Comparison of ENCODE assay signal across 25 cellular contexts in the genomic region with DNA sequence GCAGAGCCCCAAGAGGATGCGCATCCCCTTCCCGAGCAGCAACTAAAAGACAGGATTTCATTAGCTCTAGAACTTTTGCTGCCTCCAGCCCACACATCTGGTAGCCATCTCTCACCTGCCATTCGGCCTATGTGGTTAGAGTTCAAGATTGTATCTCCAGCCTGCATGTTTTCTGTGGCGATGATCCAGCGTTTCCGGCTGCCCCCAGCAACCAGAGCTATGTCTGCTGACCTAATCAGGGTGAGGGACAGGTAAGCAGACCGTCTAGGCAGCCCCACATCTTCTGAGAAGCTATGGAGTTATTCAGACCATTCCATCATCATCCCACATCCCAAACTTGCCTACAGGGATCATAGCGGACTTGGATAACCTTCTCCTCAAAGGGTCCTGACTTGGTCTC. TPM values are rescaled to one million over a fixed set of nuclear protein-coding genes. Genes with fewer than 3 reads are reported as not detected.
A peak's percentile ranks its signal among the peaks of the same experiment; 100 is the strongest.
DNase-seq lines count a peak whose midpoint lies in the region; ATAC-seq and TF ChIP-seq lines count a peak whose summit lies in the region.
"Had no signal": no experiment of that assay in that cellular context is flagged by ENCODE, and none has a peak within 500 bp of the region (broad histone marks: within the 10 kb centered on the region; RNA-seq: fewer than 3 reads in every experiment).

No MANE protein-coding gene starts in this region.

- no peaks in the 10 kb centered on the region for H3K9me3 Mint-ChIP-seq in activated naive CD8-positive, alpha-beta T cell treated with anti-CD3 and anti-CD28 coated beads, Interleukin-2, amount 10 ng/mL, durations not matched to agents 7 days and 5 days
- no peaks in the 10 kb centered on the region for H3K9me3 Mint-ChIP-seq in activated naive CD8-positive, alpha-beta T cell treated with anti-CD3 and anti-CD28 coated beads for 36 hours
- H3K9me3 Mint-ChIP-seq in activated T-helper 1 cell treated with anti-CD3 and anti-CD28 coated beads, Interleukin-12 subunit alpha, Interleukin-12 subunit beta, Interleukin-2, Interleukin-4 antibody, amounts not matched to agents 30 ng/mL and 10 ng/mL and 1 ng/mL, durations not matched to agents 14 hours and 24 hours and 36 hours, result no peaks in the 10 kb centered on the region
- no peaks in the 10 kb centered on the region for H3K9me3 Mint-ChIP-seq in natural killer cell
- H3K9me3 Mint-ChIP-seq: dendritic cell treated with granulocyte-macrophage colony-stimulating factor and Interleukin-4, amounts not matched to agents 40 ng/mL and 50 ng/mL, for 4 days had no signal

- peaks cover 43% of the 10 kb centered on the region for H3K4me1 Mint-ChIP-seq in activated naive CD8-positive, alpha-beta T cell treated with anti-CD3 and anti-CD28 coated beads, Interleukin-2, amount 10 ng/mL, durations not matched to agents 7 days and 5 days
- peaks cover 47% of the 10 kb centered on the region for H3K4me1 Mint-ChIP-seq in activated naive CD8-positive, alpha-beta T cell treated with anti-CD3 and anti-CD28 coated beads for 36 hours
- H3K4me1 Mint-ChIP-seq in activated T-helper 1 cell treated with anti-CD3 and anti-CD28 coated beads, Interleukin-12 subunit alpha, Interleukin-12 subunit beta, Interleukin-2, Interleukin-4 antibody, amounts not matched to agents 30 ng/mL and 10 ng/mL and 1 ng/mL, durations not matched to agents 14 hours and 24 hours and 36 hours (ENCODE audit: low read depth), result peaks cover 67% of the 10 kb centered on the region
- peaks cover 41 to 62% of the 10 kb centered on the region in 2 donors for H3K4me1 Mint-ChIP-seq in natural killer cell

- ATAC-seq in activated naive CD8-positive, alpha-beta T cell treated with anti-CD3 and anti-CD28 coated beads, Interleukin-2, amount 10 ng/mL, durations not matched to agents 7 days and 5 days (ENCODE audit: low read depth), result no peak
- ATAC-seq in natural killer cell (no peak), GM18520 (IDR thresholded peaks at IDR 0.05; ENCODE audit: unreplicated experiment) (no peak), GM21723 (IDR thresholded peaks at IDR 0.05; ENCODE audit: unreplicated experiment) (no peak)
- ATAC-seq: gastroesophageal sphincter had no signal

- H3K36me3 Mint-ChIP-seq in activated naive CD8-positive, alpha-beta T cell treated with anti-CD3 and anti-CD28 coated beads, Interleukin-2, amount 10 ng/mL, durations not matched to agents 7 days and 5 days, result peaks cover 10% of the 10 kb centered on the region
- H3K36me3 Mint-ChIP-seq in activated naive CD8-positive, alpha-beta T cell treated with anti-CD3 and anti-CD28 coated beads for 36 hours, result peaks cover 11% of the 10 kb centered on the region
- peaks cover 27% of the 10 kb centered on the region for H3K36me3 Mint-ChIP-seq in activated T-helper 1 cell treated with anti-CD3 and anti-CD28 coated beads, Interleukin-12 subunit alpha, Interleukin-12 subunit beta, Interleukin-2, Interleukin-4 antibody, amounts not matched to agents 30 ng/mL and 10 ng/mL and 1 ng/mL, durations not matched to agents 14 hours and 24 hours and 36 hours (ENCODE audit: low read depth)
- no peaks in the 10 kb centered on the region for H3K36me3 Mint-ChIP-seq in natural killer cell

- no peaks in the 10 kb centered on the region for H3K27me3 Mint-ChIP-seq in activated naive CD8-positive, alpha-beta T cell treated with anti-CD3 and anti-CD28 coated beads, Interleukin-2, amount 10 ng/mL, durations not matched to agents 7 days and 5 days
- no peaks in the 10 kb centered on the region for H3K27me3 Mint-ChIP-seq in activated naive CD8-positive, alpha-beta T cell treated with anti-CD3 and anti-CD28 coated beads for 36 hours
- no peaks in the 10 kb centered on the region for H3K27me3 Mint-ChIP-seq in activated T-helper 1 cell treated with anti-CD3 and anti-CD28 coated beads, Interleukin-12 subunit alpha, Interleukin-12 subunit beta, Interleukin-2, Interleukin-4 antibody, amounts not matched to agents 30 ng/mL and 10 ng/mL and 1 ng/mL, durations not matched to agents 14 hours and 24 hours and 36 hours (ENCODE audit: insufficient read depth)
- no peaks in the 10 kb centered on the region for H3K27me3 Mint-ChIP-seq in natural killer cell (ENCODE audit: low read depth in 2 of 2)
- H3K27me3 Mint-ChIP-seq: dendritic cell treated with granulocyte-macrophage colony-stimulating factor and Interleukin-4, amounts not matched to agents 40 ng/mL and 50 ng/mL, for 4 days had no signal

- no peak for DNase-seq in activated naive CD8-positive, alpha-beta T cell treated with anti-CD3 and anti-CD28 coated beads, Interleukin-2, amount 10 ng/mL, durations not matched to agents 7 days and 5 days
- no peak for DNase-seq in activated naive CD8-positive, alpha-beta T cell treated with anti-CD3 and anti-CD28 coated beads for 36 hours
- DNase-seq in activated T-helper 1 cell treated with anti-CD3 and anti-CD28 coated beads, Interleukin-12 subunit alpha, Interleukin-12 subunit beta, Interleukin-2, Interleukin-4 antibody, amounts not matched to agents 30 ng/mL and 10 ng/mL and 1 ng/mL, durations not matched to agents 14 hours and 24 hours and 36 hours (ENCODE audit: low spot score), result no peak
- no peak for DNase-seq in natural killer cell
- DNase-seq in NCI-H128 (lab: John Stamatoyannopoulos, UW; ENCODE audit: unreplicated experiment), result no peak
- no peak for DNase-seq in HUDEP-2 (lab: John Stamatoyannopoulos, UW; ENCODE audit: unreplicated experiment in 76 of 76)
- DNase-seq: ACHN; activated CD4-positive, alpha-beta T cell treated with anti-CD3 and anti-CD28 coated beads, Interleukin-2, amount 50 U/mL, for 4 hours; activated CD8-positive, alpha-beta memory T cell treated with anti-CD3 and anti-CD28 coated beads, Interleukin-2, amount 50 U/mL, for 4 hours; activated effector memory CD4-positive, alpha-beta T cell treated with anti-CD3 and anti-CD28 coated beads, Interleukin-2, amount 50 U/mL, for 16 hours; amniotic stem cell; C1 segment of cervical spinal cord; EL; midbrain; NCI-H1092; NCI-H187 treated with DMSO at 0.1 percent for 48 hours; NCI-H526; stimulated activated CD8-positive, alpha-beta memory T cell treated with anti-CD3 and anti-CD28 coated beads, Interleukin-4, amount 100 ng/mL, for 48 hours; substantia nigra; uterus; WERI-Rb-1 had no signal

- intact Hi-C loops in activated T-helper 1 cell treated with anti-CD3 and anti-CD28 coated beads, Interleukin-12 subunit alpha, Interleukin-12 subunit beta, Interleukin-2, Interleukin-4 antibody, amounts not matched to agents 30 ng/mL and 10 ng/mL and 1 ng/mL, durations not matched to agents 14 hours and 24 hours and 36 hours (cut with micrococcal nuclease), result loop anchor here (5.0 to 10.0 kb wide), 4 partner anchors 171 to 1159 kb away; partner anchors contain the start of genes BICRAL, DNPH1, POLH and USP49
- intact Hi-C loops in natural killer cell (cut with micrococcal nuclease), result no loop called here

- POLR2A ChIA-PET in activated naive CD8-positive, alpha-beta T cell treated with anti-CD3 and anti-CD28 coated beads, Interleukin-2, amount 10 ng/mL, durations not matched to agents 7 days and 5 days (lab: Charles Lee), result interaction anchor here (0.5 to 3.7 kb wide), 3 partner anchors 72 to 142 kb away, joined by 3 to 29 read pairs (median 4); partner anchors contain the start of genes CNPY3 and PPP2R5D

- H3K4me3 Mint-ChIP-seq in activated naive CD8-positive, alpha-beta T cell treated with anti-CD3 and anti-CD28 coated beads, Interleukin-2, amount 10 ng/mL, durations not matched to agents 7 days and 5 days, result no peak overlapping the region
- no peak overlapping the region for H3K4me3 Mint-ChIP-seq in activated naive CD8-positive, alpha-beta T cell treated with anti-CD3 and anti-CD28 coated beads for 36 hours
- H3K4me3 Mint-ChIP-seq in activated T-helper 1 cell treated with anti-CD3 and anti-CD28 coated beads, Interleukin-12 subunit alpha, Interleukin-12 subunit beta, Interleukin-2, Interleukin-4 antibody, amounts not matched to agents 30 ng/mL and 10 ng/mL and 1 ng/mL, durations not matched to agents 14 hours and 24 hours and 36 hours, result no peak overlapping the region
- peak overlapping the region; percentile 25 for H3K4me3 Mint-ChIP-seq in natural killer cell
- H3K4me3 Mint-ChIP-seq: dendritic cell treated with granulocyte-macrophage colony-stimulating factor and Interleukin-4, amounts not matched to agents 40 ng/mL and 50 ng/mL, for 4 days had no signal

- no peak for TF ChIP-seq CTCF in natural killer cell (IDR thresholded peaks at IDR 0.05)

- H3K27ac Mint-ChIP-seq in activated naive CD8-positive, alpha-beta T cell treated with anti-CD3 and anti-CD28 coated beads, Interleukin-2, amount 10 ng/mL, durations not matched to agents 7 days and 5 days, result peak overlapping the region; percentile 34
- H3K27ac Mint-ChIP-seq in activated naive CD8-positive, alpha-beta T cell treated with anti-CD3 and anti-CD28 coated beads for 36 hours, result no peak overlapping the region
- H3K27ac Mint-ChIP-seq in activated T-helper 1 cell treated with anti-CD3 and anti-CD28 coated beads, Interleukin-12 subunit alpha, Interleukin-12 subunit beta, Interleukin-2, Interleukin-4 antibody, amounts not matched to agents 30 ng/mL and 10 ng/mL and 1 ng/mL, durations not matched to agents 14 hours and 24 hours and 36 hours, result peak overlapping the region; percentile 21
- H3K27ac Mint-ChIP-seq in natural killer cell, result peak overlapping the region; percentile 27 to 54
- H3K27ac Mint-ChIP-seq: dendritic cell treated with granulocyte-macrophage colony-stimulating factor and Interleukin-4, amounts not matched to agents 40 ng/mL and 50 ng/mL, for 4 days had no signal

RNA-seq across cellular contexts. Expression of gene CUL7, which starts 2.3 kb away (rescaled TPM):
- 10 to 100 TPM; 10.2 to 12.7 TPM for total RNA-seq in activated naive CD8-positive, alpha-beta T cell treated with anti-CD3 and anti-CD28 coated beads, Interleukin-2, amount 10 ng/mL, durations not matched to agents 7 days and 5 days
- 10 to 100 TPM in 1 of 2 experiments, 1 to 10 TPM in 1; 9.3 to 10.2 TPM for total RNA-seq in activated naive CD8-positive, alpha-beta T cell treated with anti-CD3 and anti-CD28 coated beads for 36 hours
- total RNA-seq in activated T-helper 1 cell treated with anti-CD3 and anti-CD28 coated beads, Interleukin-12 subunit alpha, Interleukin-12 subunit beta, Interleukin-2, Interleukin-4 antibody, amounts not matched to agents 30 ng/mL and 10 ng/mL and 1 ng/mL, durations not matched to agents 14 hours and 24 hours and 36 hours, result 20.1 and 23.2 TPM in 2 replicates
- total RNA-seq in natural killer cell, result 10 to 100 TPM in 1 of 3 donors, 1 to 10 TPM in 2; 9.6 to 10.1 (median 9.9) TPM

RNA-seq across cellular contexts. Expression of gene MRPL2, which starts 3.3 kb away (rescaled TPM):
- 10 to 100 TPM; 50.1 to 65.2 TPM for total RNA-seq in activated naive CD8-positive, alpha-beta T cell treated with anti-CD3 and anti-CD28 coated beads, Interleukin-2, amount 10 ng/mL, durations not matched to agents 7 days and 5 days
- total RNA-seq in activated naive CD8-positive, alpha-beta T cell treated with anti-CD3 and anti-CD28 coated beads for 36 hours, result 100 to 1,000 TPM; 112 to 113 TPM
- total RNA-seq in activated T-helper 1 cell treated with anti-CD3 and anti-CD28 coated beads, Interleukin-12 subunit alpha, Interleukin-12 subunit beta, Interleukin-2, Interleukin-4 antibody, amounts not matched to agents 30 ng/mL and 10 ng/mL and 1 ng/mL, durations not matched to agents 14 hours and 24 hours and 36 hours, result 89.6 and 97.4 TPM in 2 replicates
- 10 to 100 TPM; 33.4 to 38.4 (median 33.9) TPM for total RNA-seq in natural killer cell

RNA-seq across cellular contexts. Expression of gene KLC4, which starts 3.5 kb away (rescaled TPM):
- total RNA-seq in activated naive CD8-positive, alpha-beta T cell treated with anti-CD3 and anti-CD28 coated beads, Interleukin-2, amount 10 ng/mL, durations not matched to agents 7 days and 5 days, result 10 to 100 TPM; 25.2 to 33.8 TPM
- 1 to 10 TPM; 9.5 to 10.0 TPM for total RNA-seq in activated naive CD8-positive, alpha-beta T cell treated with anti-CD3 and anti-CD28 coated beads for 36 hours
- 12.7 and 13.7 TPM in 2 replicates for total RNA-seq in activated T-helper 1 cell treated with anti-CD3 and anti-CD28 coated beads, Interleukin-12 subunit alpha, Interleukin-12 subunit beta, Interleukin-2, Interleukin-4 antibody, amounts not matched to agents 30 ng/mL and 10 ng/mL and 1 ng/mL, durations not matched to agents 14 hours and 24 hours and 36 hours
- total RNA-seq in natural killer cell, result 10 to 100 TPM; 35.9 to 39.4 (median 37.4) TPM

RNA-seq across cellular contexts. Expression of gene PTK7, which starts 20.1 kb away (rescaled TPM):
- total RNA-seq in activated naive CD8-positive, alpha-beta T cell treated with anti-CD3 and anti-CD28 coated beads, Interleukin-2, amount 10 ng/mL, durations not matched to agents 7 days and 5 days, result 1 to 10 TPM; 1.4 to 1.9 TPM
- total RNA-seq in activated naive CD8-positive, alpha-beta T cell treated with anti-CD3 and anti-CD28 coated beads for 36 hours, result 1 to 10 TPM; 3.3 to 3.9 TPM
- 3.3 and 3.7 TPM in 2 replicates for total RNA-seq in activated T-helper 1 cell treated with anti-CD3 and anti-CD28 coated beads, Interleukin-12 subunit alpha, Interleukin-12 subunit beta, Interleukin-2, Interleukin-4 antibody, amounts not matched to agents 30 ng/mL and 10 ng/mL and 1 ng/mL, durations not matched to agents 14 hours and 24 hours and 36 hours
- 1 to 10 TPM; 1.7 to 5.6 (median 2.8) TPM for total RNA-seq in natural killer cell

RNA-seq across cellular contexts. Expression of gene RRP36, which starts 34.5 kb away (rescaled TPM):
- total RNA-seq in activated naive CD8-positive, alpha-beta T cell treated with anti-CD3 and anti-CD28 coated beads, Interleukin-2, amount 10 ng/mL, durations not matched to agents 7 days and 5 days, result 10 to 100 TPM; 63.8 to 65.6 TPM
- total RNA-seq in activated naive CD8-positive, alpha-beta T cell treated with anti-CD3 and anti-CD28 coated beads for 36 hours, result 10 to 100 TPM; 87.6 to 93.0 TPM
- 86.1 and 89.9 TPM in 2 replicates for total RNA-seq in activated T-helper 1 cell treated with anti-CD3 and anti-CD28 coated beads, Interleukin-12 subunit alpha, Interleukin-12 subunit beta, Interleukin-2, Interleukin-4 antibody, amounts not matched to agents 30 ng/mL and 10 ng/mL and 1 ng/mL, durations not matched to agents 14 hours and 24 hours and 36 hours
- total RNA-seq in natural killer cell, result 10 to 100 TPM; 33.1 to 43.9 (median 38.7) TPM
